1 cellular context compared by ENCODE assay signal in the genomic region with DNA sequence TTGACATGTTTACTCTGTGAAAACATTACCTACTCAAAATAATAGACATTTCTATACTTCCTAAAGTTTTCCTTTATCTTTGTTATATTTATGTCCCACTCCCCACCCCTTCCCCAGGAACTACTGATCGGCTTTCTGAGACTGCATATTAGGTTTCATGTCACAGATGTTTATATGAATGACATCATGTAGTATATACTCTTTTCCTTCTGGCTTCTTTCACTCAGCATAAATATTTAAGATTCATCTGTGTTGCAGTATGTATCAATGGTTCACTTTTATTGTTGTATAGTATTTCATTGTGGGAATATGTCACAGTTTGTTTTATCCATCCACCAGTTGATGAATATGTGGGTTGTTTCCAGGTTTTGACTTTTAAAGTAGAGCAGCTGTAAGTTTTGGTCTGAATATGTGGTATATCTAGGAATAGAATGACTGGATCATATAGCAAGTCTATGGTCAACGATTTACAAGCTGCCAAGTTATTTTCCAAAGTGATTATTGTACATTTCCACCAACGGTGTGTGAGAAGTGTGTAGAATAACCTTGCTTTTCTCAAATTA.
TF ChIP-seq lines count a peak whose summit lies in the region.

No MANE protein-coding gene starts in this region.

TF ChIP-seq in SK-N-SH, 30 proteins besides CTCF, POLR2A, EP300 and RAD21 (continued from another document):
- TF ChIP-seq, protein P1, sequence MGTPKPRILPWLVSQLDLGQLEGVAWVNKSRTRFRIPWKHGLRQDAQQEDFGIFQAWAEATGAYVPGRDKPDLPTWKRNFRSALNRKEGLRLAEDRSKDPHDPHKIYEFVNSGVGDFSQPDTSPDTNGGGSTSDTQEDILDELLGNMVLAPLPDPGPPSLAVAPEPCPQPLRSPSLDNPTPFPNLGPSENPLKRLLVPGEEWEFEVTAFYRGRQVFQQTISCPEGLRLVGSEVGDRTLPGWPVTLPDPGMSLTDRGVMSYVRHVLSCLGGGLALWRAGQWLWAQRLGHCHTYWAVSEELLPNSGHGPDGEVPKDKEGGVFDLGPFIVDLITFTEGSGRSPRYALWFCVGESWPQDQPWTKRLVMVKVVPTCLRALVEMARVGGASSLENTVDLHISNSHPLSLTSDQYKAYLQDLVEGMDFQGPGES (IDR thresholded peaks at IDR 0.05; ENCODE audit: low read depth, low read length): no peak
- TF ChIP-seq NRF1 (IDR thresholded peaks at IDR 0.05; ENCODE audit: low read depth, low read length): no peak
- TF ChIP-seq TAF1 (IDR thresholded peaks at IDR 0.05; ENCODE audit: borderline replicate concordance, low read depth, low read length): no peak
- TF ChIP-seq, protein P2, sequence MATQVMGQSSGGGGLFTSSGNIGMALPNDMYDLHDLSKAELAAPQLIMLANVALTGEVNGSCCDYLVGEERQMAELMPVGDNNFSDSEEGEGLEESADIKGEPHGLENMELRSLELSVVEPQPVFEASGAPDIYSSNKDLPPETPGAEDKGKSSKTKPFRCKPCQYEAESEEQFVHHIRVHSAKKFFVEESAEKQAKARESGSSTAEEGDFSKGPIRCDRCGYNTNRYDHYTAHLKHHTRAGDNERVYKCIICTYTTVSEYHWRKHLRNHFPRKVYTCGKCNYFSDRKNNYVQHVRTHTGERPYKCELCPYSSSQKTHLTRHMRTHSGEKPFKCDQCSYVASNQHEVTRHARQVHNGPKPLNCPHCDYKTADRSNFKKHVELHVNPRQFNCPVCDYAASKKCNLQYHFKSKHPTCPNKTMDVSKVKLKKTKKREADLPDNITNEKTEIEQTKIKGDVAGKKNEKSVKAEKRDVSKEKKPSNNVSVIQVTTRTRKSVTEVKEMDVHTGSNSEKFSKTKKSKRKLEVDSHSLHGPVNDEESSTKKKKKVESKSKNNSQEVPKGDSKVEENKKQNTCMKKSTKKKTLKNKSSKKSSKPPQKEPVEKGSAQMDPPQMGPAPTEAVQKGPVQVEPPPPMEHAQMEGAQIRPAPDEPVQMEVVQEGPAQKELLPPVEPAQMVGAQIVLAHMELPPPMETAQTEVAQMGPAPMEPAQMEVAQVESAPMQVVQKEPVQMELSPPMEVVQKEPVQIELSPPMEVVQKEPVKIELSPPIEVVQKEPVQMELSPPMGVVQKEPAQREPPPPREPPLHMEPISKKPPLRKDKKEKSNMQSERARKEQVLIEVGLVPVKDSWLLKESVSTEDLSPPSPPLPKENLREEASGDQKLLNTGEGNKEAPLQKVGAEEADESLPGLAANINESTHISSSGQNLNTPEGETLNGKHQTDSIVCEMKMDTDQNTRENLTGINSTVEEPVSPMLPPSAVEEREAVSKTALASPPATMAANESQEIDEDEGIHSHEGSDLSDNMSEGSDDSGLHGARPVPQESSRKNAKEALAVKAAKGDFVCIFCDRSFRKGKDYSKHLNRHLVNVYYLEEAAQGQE (IDR thresholded peaks at IDR 0.05; ENCODE audit: low read depth, low read length): no peak
